ENCODE assay signal across 1 cellular context in the genomic region with DNA sequence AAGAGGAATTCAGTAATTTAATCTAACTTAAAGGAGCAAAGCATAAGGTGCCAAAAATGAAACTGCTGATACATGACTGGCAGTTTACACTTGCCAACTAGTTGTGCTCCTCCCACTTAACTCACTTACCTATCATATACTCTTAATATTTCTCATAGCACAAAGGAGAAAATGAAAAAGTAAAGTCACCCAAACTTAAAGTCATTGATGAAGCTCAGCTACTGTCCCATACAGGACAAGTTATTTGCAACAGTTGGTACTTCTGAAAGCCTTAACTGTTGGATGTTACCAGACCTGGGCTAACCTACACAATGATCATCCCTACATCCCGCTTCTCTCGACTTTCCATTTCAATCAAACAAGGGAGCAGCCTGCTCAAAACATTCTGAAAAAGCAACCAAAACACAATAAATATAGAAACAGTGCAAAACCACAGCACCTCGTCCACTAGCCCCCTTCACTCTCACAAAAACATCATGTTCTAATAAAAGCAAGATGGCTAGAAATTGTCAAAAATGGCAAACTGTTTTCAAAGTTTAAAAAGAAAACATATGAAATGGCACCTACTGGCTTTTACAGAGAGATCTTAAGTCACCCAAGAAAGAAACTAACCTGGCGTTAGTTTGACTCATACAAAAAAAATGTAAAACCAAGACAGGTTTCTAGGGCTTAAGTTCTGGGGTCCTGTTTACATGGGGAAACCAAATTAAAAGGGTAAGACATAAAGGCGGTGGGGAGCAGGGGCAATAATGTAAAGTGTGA.
TF ChIP-seq lines count a peak whose summit lies in the region.

No MANE protein-coding gene starts in this region.

TF ChIP-seq in GM12878, 131 proteins besides CTCF, POLR2A, EP300 and RAD21 (continued from another document):
- TF ChIP-seq, protein P1, sequence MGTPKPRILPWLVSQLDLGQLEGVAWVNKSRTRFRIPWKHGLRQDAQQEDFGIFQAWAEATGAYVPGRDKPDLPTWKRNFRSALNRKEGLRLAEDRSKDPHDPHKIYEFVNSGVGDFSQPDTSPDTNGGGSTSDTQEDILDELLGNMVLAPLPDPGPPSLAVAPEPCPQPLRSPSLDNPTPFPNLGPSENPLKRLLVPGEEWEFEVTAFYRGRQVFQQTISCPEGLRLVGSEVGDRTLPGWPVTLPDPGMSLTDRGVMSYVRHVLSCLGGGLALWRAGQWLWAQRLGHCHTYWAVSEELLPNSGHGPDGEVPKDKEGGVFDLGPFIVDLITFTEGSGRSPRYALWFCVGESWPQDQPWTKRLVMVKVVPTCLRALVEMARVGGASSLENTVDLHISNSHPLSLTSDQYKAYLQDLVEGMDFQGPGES (IDR thresholded peaks at IDR 0.05) = no peak
TF ChIP-seq in GM12878: peak in this region for 6.
